9 cellular contexts compared by ENCODE assay signal in genomic region chr2:198371902-198372611, GRCh38.
DNase-seq lines count a peak whose midpoint lies in the region; ATAC-seq and TF ChIP-seq lines count a peak whose summit lies in the region.
"Had no signal": no experiment of that assay in that cellular context is flagged by ENCODE, and none has a peak within 500 bp of the region (broad histone marks: within the 10 kb centered on the region; RNA-seq: fewer than 3 reads in every experiment).

No MANE protein-coding gene starts in this region.

- H3K4me2 ChIP-seq in mammary epithelial cell (ENCODE audit: insufficient read depth, low read depth, low read length) = peak overlapping the region; percentile 36

- H3K4me3 ChIP-seq in GM06990 (replicated peaks; ENCODE audit: low read depth, low read length) (no peak overlapping the region), mammary epithelial cell (replicated peaks in 1 of 3; ENCODE audit: insufficient read depth in 1 of 3, low read depth in 2 of 3, low read length in 3 of 3) (no peak overlapping the region), right cardiac atrium (ENCODE audit: low read length) (no peak overlapping the region)
- H3K4me3 ChIP-seq: SK-N-MC had no signal

- intact Hi-C loops in mammary epithelial cell (cut with micrococcal nuclease) (no loop called here), right cardiac atrium (cut with DNase I) (no loop called here)

- in situ Hi-C loops in mammary epithelial cell (cut with MboI; ENCODE audit: low sequenced_read_pairs in 2 of 2) = no loop called here

- H3K9ac ChIP-seq in mammary epithelial cell (ENCODE audit: insufficient read depth, low read length) = no peak overlapping the region

- H4K20me1 ChIP-seq in mammary epithelial cell (ENCODE audit: insufficient read depth, low read length) = no peaks in the 10 kb centered on the region

- H3K27me3 ChIP-seq in GM06990 (replicated peaks; ENCODE audit: control insufficient read depth, insufficient read depth, low read length) (no peaks in the 10 kb centered on the region; the same call in 1 of the 2 replicates), mammary epithelial cell (ENCODE audit: insufficient read depth, low read length) (no peaks in the 10 kb centered on the region), right cardiac atrium (ENCODE audit: control insufficient read depth, insufficient read depth) (no peaks in the 10 kb centered on the region)

- no TSS peak for BruUV-seq in mammary epithelial cell (replicated peaks; lab: Mats Ljungman, UMichigan)

- DNase-seq in GM06990 (ENCODE audit: extremely low read depth, insufficient read length) = peak; percentile 75
- peak; percentile 73 for DNase-seq in HT1080 (ENCODE audit: low read depth)
- DNase-seq in mammary epithelial cell = peak; percentile 37
- no peak for DNase-seq in right cardiac atrium
- DNase-seq in retina = no peak
- no peak for DNase-seq in NCI-H524 treated with DMSO at 0.1 percent for 48 hours (lab: John Stamatoyannopoulos, UW)
- no peak for DNase-seq in NCI-H82 (lab: John Stamatoyannopoulos, UW)

- 68% methylated on average over 12 of the region's 12 CpGs for WGBS in mammary epithelial cell (ENCODE audit: low coverage, missing lambda C conversion rate)
- 67% methylated on average over 12 of the region's 12 CpGs for WGBS in right cardiac atrium

- H3K4me1 ChIP-seq in mammary epithelial cell (ENCODE audit: insufficient read depth, low read length) (peaks cover 3% of the 10 kb centered on the region), right cardiac atrium (ENCODE audit: control insufficient read depth, insufficient read depth, low read length) (no peaks in the 10 kb centered on the region)

- no peak for TF ChIP-seq CTCF in GM06990 (IDR thresholded peaks at IDR 0.05; ENCODE audit: insufficient read depth, low read length, poor library complexity, severe bottlenecking)
- no peak for TF ChIP-seq CTCF in mammary epithelial cell (conservative IDR thresholded peaks at IDR 0.05 in 1 of 2, IDR thresholded peaks at IDR 0.05 in 1 of 2; ENCODE audit: extremely low read depth in 1 of 2, insufficient read depth in 1 of 2, low read depth in 1 of 2, low read length in 2 of 2)

- peak overlapping the region; percentile 22 for H2AFZ ChIP-seq in mammary epithelial cell (ENCODE audit: low read depth, low read length)

- H3K36me3 ChIP-seq in GM06990 (ENCODE audit: control insufficient read depth, insufficient read depth, low read length) (no peaks in the 10 kb centered on the region), mammary epithelial cell (ENCODE audit: insufficient read depth, low read length) (no peaks in the 10 kb centered on the region)

- no peaks in the 10 kb centered on the region for H3K79me2 ChIP-seq in mammary epithelial cell (ENCODE audit: insufficient read depth, low read length)

- CTCF ChIA-PET in mammary epithelial cell (lab: Charles Lee; ENCODE audit: low non-redundant PET) = no interaction called here

- peak; percentile 94 for ATAC-seq in GM21515 (IDR thresholded peaks at IDR 0.05; ENCODE audit: unreplicated experiment)
- ATAC-seq in right cardiac atrium = no peak

- H3K9me3 ChIP-seq in mammary epithelial cell (replicated peaks; ENCODE audit: insufficient read depth, low read length) (no peaks in the 10 kb centered on the region), right cardiac atrium (ENCODE audit: control insufficient read depth, low read length) (no peaks in the 10 kb centered on the region)

- dilution Hi-C loops in mammary epithelial cell (cut with HindIII; ENCODE audit: low sequenced_read_pairs) = no loop called here

- H3K27ac ChIP-seq in mammary epithelial cell (ENCODE audit: insufficient read depth, low read depth, low read length) (no peak overlapping the region), right cardiac atrium (ENCODE audit: low read length) (no peak overlapping the region)
- H3K27ac ChIP-seq: SK-N-MC had no signal

Comparison
In these comparisons a context has a peak if more than half of its experiments do, and no peak if none do; other contexts are left out.
1. DNase-seq: peak in GM06990 (single experiment), HT1080 (single experiment) and mammary epithelial cell (single experiment); none in right cardiac atrium (0 of 3), retina (single experiment), NCI-H524 treated with DMSO at 0.1 percent for 48 hours (single experiment) and NCI-H82 (single experiment).